ENCODE assay signal across 23 cellular contexts in genomic region chr12:95191060-95191696, GRCh38.
"Had no signal": no experiment of that assay in that cellular context is flagged by ENCODE, and none has a peak within 500 bp of the region (broad histone marks: within the 10 kb centered on the region; RNA-seq: fewer than 3 reads in every experiment).

No MANE protein-coding gene starts in this region.

- H3K4me3 ChIP-seq: dorsolateral prefrontal cortex, esophagus muscularis mucosa, lower lobe of right lung had no signal

- H3K27me3 Mint-ChIP-seq: activated T-cell treated with anti-CD3 and anti-CD28 coated beads, Interleukin-2, amount 50 U/mL, for 24 hours; activated T-helper 17 cell treated with anti-CD3 and anti-CD28 coated beads, Interleukin-2, amount 50 U/mL, for 72 hours; brain; progenitor cell of endocrine pancreas had no signal

- ATAC-seq: activated naive CD4-positive, alpha-beta T cell treated with anti-CD3 and anti-CD28 coated beads, Interleukin-2, amount 50 U/mL, for 72 hours; activated T-helper 17 cell treated with anti-CD3 and anti-CD28 coated beads, Interleukin-2, amount 50 U/mL, for 72 hours; effector memory CD8-positive, alpha-beta T cell; left cardiac atrium; lower lobe of right lung; naive thymus-derived CD8-positive, alpha-beta T cell; stimulated activated naive CD8-positive, alpha-beta T cell treated with anti-CD3 and anti-CD28 coated beads, Interleukin-15, Interleukin-2, amounts not matched to agents 100 U/mL and 50 U/mL, for 24 hours had no signal

- H3K9me3 ChIP-seq: esophagus muscularis mucosa, lower lobe of right lung had no signal

- H3K36me3 ChIP-seq: esophagus muscularis mucosa, lower lobe of right lung, WERI-Rb-1 had no signal

- H3K27me3 ChIP-seq: dorsolateral prefrontal cortex, esophagus muscularis mucosa had no signal

- H3K4me3 Mint-ChIP-seq: activated T-cell treated with anti-CD3 and anti-CD28 coated beads, Interleukin-2, amount 50 U/mL, for 24 hours; activated T-helper 17 cell treated with anti-CD3 and anti-CD28 coated beads, Interleukin-2, amount 50 U/mL, for 72 hours; brain; effector memory CD8-positive, alpha-beta T cell; mesothelial cell of epicardium; naive thymus-derived CD8-positive, alpha-beta T cell had no signal

- H3K36me3 Mint-ChIP-seq: activated naive CD4-positive, alpha-beta T cell treated with anti-CD3 and anti-CD28 coated beads, Interleukin-2, amount 50 U/mL, for 72 hours; brain; mesothelial cell of epicardium; naive thymus-derived CD8-positive, alpha-beta T cell had no signal

- H3K4me1 Mint-ChIP-seq: activated T-helper 17 cell treated with anti-CD3 and anti-CD28 coated beads, Interleukin-2, amount 50 U/mL, for 72 hours; naive thymus-derived CD8-positive, alpha-beta T cell had no signal

- H3K9me3 Mint-ChIP-seq: activated naive CD4-positive, alpha-beta T cell treated with anti-CD3 and anti-CD28 coated beads, Interleukin-2, amount 50 U/mL, for 72 hours; activated T-cell treated with anti-CD3 and anti-CD28 coated beads, Interleukin-2, amount 50 U/mL, for 24 hours; activated T-helper 17 cell treated with anti-CD3 and anti-CD28 coated beads, Interleukin-2, amount 50 U/mL, for 72 hours; effector memory CD8-positive, alpha-beta T cell; mesothelial cell of epicardium; naive thymus-derived CD8-positive, alpha-beta T cell had no signal

- H3K27ac Mint-ChIP-seq: activated naive CD4-positive, alpha-beta T cell treated with anti-CD3 and anti-CD28 coated beads, Interleukin-2, amount 50 U/mL, for 72 hours; activated T-cell treated with anti-CD3 and anti-CD28 coated beads, Interleukin-2, amount 50 U/mL, for 24 hours; activated T-helper 17 cell treated with anti-CD3 and anti-CD28 coated beads, Interleukin-2, amount 50 U/mL, for 72 hours; brain; effector memory CD8-positive, alpha-beta T cell; mesothelial cell of epicardium; naive thymus-derived CD8-positive, alpha-beta T cell; progenitor cell of endocrine pancreas had no signal

- DNase-seq: activated CD4-positive, alpha-beta T cell treated with anti-CD3 and anti-CD28 coated beads for 1 hour; activated CD8-positive, alpha-beta memory T cell treated with anti-CD3 and anti-CD28 coated beads for 24 hours; activated CD8-positive, alpha-beta memory T cell treated with anti-CD3 and anti-CD28 coated beads, Interleukin-2, amount 50 U/mL, for 4 hours; activated T-cell treated with anti-CD3 and anti-CD28 coated beads, Interleukin-2, amount 50 U/mL, for 24 hours; aorta; dorsolateral prefrontal cortex; effector memory CD8-positive, alpha-beta T cell; head of caudate nucleus; hypothalamus; left cardiac atrium; lower lobe of right lung; naive thymus-derived CD8-positive, alpha-beta T cell; retina; stimulated activated CD4-positive, alpha-beta T cell treated with anti-CD3 and anti-CD28 coated beads, Interleukin-4, amount 100 ng/mL, for 4 hours; stimulated activated naive CD8-positive, alpha-beta T cell treated with anti-CD3 and anti-CD28 coated beads, Interleukin-15, Interleukin-2, amounts not matched to agents 100 U/mL and 50 U/mL, for 24 hours; T-helper 1 cell; WERI-Rb-1 had no signal

- H3K4me1 ChIP-seq: esophagus muscularis mucosa had no signal

- H3K27ac ChIP-seq: dorsolateral prefrontal cortex, esophagus muscularis mucosa, lower lobe of right lung, WERI-Rb-1 had no signal
